Comparison of ENCODE assay signal across 1 cellular context in the genomic region with DNA sequence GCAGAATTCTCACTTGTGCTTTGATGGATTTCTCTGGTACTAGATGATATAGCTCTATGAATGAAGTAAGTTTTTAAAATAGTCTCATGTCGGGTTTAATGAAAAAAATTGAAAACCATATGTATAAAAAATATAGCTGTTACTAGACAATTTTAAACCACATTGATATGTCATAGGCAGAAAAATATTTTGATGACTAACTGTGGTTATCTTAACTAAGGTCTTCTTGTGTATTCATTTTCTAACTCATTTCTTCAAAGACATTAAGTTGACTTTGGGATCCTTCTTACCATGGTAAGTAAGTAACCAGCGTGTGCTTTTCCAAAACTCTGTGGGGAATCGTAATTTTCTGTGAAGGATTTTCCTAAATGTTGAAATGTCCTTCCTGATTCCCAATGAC.
TF ChIP-seq lines count a peak whose summit lies in the region.

No MANE protein-coding gene starts in this region.

TF ChIP-seq in GM23338, 12 proteins besides CTCF, POLR2A, EP300 and RAD21 (continued from another document):
- TF ChIP-seq, protein P1, sequence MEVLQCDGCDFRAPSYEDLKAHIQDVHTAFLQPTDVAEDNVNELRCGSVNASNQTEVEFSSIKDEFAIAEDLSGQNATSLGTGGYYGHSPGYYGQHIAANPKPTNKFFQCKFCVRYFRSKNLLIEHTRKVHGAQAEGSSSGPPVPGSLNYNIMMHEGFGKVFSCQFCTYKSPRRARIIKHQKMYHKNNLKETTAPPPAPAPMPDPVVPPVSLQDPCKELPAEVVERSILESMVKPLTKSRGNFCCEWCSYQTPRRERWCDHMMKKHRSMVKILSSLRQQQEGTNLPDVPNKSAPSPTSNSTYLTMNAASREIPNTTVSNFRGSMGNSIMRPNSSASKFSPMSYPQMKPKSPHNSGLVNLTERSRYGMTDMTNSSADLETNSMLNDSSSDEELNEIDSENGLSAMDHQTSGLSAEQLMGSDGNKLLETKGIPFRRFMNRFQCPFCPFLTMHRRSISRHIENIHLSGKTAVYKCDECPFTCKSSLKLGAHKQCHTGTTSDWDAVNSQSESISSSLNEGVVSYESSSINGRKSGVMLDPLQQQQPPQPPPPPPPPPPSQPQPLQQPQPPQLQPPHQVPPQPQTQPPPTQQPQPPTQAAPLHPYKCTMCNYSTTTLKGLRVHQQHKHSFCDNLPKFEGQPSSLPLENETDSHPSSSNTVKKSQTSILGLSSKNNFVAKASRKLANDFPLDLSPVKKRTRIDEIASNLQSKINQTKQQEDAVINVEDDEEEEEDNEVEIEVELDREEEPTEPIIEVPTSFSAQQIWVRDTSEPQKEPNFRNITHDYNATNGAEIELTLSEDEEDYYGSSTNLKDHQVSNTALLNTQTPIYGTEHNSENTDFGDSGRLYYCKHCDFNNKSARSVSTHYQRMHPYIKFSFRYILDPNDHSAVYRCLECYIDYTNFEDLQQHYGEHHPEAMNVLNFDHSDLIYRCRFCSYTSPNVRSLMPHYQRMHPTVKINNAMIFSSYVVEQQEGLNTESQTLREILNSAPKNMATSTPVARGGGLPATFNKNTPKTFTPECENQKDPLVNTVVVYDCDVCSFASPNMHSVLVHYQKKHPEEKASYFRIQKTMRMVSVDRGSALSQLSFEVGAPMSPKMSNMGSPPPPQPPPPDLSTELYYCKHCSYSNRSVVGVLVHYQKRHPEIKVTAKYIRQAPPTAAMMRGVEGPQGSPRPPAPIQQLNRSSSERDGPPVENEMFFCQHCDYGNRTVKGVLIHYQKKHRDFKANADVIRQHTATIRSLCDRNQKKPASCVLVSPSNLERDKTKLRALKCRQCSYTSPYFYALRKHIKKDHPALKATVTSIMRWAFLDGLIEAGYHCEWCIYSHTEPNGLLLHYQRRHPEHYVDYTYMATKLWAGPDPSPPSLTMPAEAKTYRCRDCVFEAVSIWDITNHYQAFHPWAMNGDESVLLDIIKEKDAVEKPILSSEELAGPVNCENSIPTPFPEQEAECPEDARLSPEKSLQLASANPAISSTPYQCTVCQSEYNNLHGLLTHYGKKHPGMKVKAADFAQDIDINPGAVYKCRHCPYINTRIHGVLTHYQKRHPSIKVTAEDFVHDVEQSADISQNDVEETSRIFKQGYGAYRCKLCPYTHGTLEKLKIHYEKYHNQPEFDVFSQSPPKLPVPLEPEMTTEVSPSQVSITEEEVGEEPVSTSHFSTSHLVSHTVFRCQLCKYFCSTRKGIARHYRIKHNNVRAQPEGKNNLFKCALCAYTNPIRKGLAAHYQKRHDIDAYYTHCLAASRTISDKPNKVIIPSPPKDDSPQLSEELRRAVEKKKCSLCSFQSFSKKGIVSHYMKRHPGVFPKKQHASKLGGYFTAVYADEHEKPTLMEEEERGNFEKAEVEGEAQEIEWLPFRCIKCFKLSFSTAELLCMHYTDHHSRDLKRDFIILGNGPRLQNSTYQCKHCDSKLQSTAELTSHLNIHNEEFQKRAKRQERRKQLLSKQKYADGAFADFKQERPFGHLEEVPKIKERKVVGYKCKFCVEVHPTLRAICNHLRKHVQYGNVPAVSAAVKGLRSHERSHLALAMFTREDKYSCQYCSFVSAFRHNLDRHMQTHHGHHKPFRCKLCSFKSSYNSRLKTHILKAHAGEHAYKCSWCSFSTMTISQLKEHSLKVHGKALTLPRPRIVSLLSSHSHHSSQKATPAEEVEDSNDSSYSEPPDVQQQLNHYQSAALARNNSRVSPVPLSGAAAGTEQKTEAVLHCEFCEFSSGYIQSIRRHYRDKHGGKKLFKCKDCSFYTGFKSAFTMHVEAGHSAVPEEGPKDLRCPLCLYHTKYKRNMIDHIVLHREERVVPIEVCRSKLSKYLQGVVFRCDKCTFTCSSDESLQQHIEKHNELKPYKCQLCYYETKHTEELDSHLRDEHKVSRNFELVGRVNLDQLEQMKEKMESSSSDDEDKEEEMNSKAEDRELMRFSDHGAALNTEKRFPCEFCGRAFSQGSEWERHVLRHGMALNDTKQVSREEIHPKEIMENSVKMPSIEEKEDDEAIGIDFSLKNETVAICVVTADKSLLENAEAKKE (CRISPR knock-in tag; IDR thresholded peaks at IDR 0.05): no peak
- no peak for TF ChIP-seq EZH2phosphoT487 (IDR thresholded peaks at IDR 0.05; ENCODE audit: unreplicated experiment)
- TF ChIP-seq ZNF114 (CRISPR knock-in tag; IDR thresholded peaks at IDR 0.05): no peak
- no peak for TF ChIP-seq STAT1 (IDR thresholded peaks at IDR 0.05; ENCODE audit: unreplicated experiment)
- no peak for TF ChIP-seq CREB1 (CRISPR knock-in tag; IDR thresholded peaks at IDR 0.05; ENCODE audit: low read depth)
- TF ChIP-seq EZH2 (IDR thresholded peaks at IDR 0.05; ENCODE audit: low read depth, unreplicated experiment): no peak
- no peak for TF ChIP-seq NANOG (IDR thresholded peaks at IDR 0.05; ENCODE audit: borderline replicate concordance)
- no peak for TF ChIP-seq POLR2AphosphoS5 (IDR thresholded peaks at IDR 0.05; ENCODE audit: low read depth)
- no peak for TF ChIP-seq JUNB (IDR thresholded peaks at IDR 0.05; ENCODE audit: unreplicated experiment)
